Comparison of ENCODE assay signal across 19 cellular contexts in genomic region chr5:104198156-104198555, GRCh38.
DNase-seq lines count a peak whose midpoint lies in the region; ATAC-seq and TF ChIP-seq lines count a peak whose summit lies in the region.
"Had no signal": no experiment of that assay in that cellular context is flagged by ENCODE, and none has a peak within 500 bp of the region (broad histone marks: within the 10 kb centered on the region; RNA-seq: fewer than 3 reads in every experiment).

No MANE protein-coding gene starts in this region.

- no peak for TF ChIP-seq CTCF in epithelial cell of esophagus (IDR thresholded peaks at IDR 0.05; ENCODE audit: insufficient read depth, low read depth, low read length, missing control alignments)
- no peak for TF ChIP-seq CTCF in mucosa of descending colon (IDR thresholded peaks at IDR 0.05)

- H3K4me3 ChIP-seq in epithelial cell of esophagus (ENCODE audit: low read length) = no peak overlapping the region
- H3K4me3 ChIP-seq in mucosa of descending colon = no peak overlapping the region
- H3K4me3 ChIP-seq: A549; BLaER1 treated with 17β-estradiol and CSF1 and Interleukin-3, amounts not matched to agents 10 nM and 100 nM; GM23338 had no signal

- intact Hi-C loops in mucosa of descending colon (cut with DNase I, micrococcal nuclease) = no loop called here

- ATAC-seq in mucosa of descending colon = peak; percentile 53
- ATAC-seq in GM21390 (IDR thresholded peaks at IDR 0.05; ENCODE audit: unreplicated experiment) = no peak
- ATAC-seq: A549, GM23338, HCT116 had no signal

- H3K4me1 ChIP-seq in mucosa of descending colon (ENCODE audit: low read depth) = no peaks in the 10 kb centered on the region
- H3K4me1 ChIP-seq: A549; BE2C; BLaER1 treated with 17β-estradiol and CSF1 and Interleukin-3, amounts not matched to agents 10 nM and 100 nM had no signal

- H3K36me3 ChIP-seq in mucosa of descending colon (ENCODE audit: low read depth) = no peaks in the 10 kb centered on the region
- H3K36me3 ChIP-seq: BE2C; BLaER1 treated with 17β-estradiol and CSF1 and Interleukin-3, amounts not matched to agents 10 nM and 100 nM had no signal

- DNase-seq in NCI-H748 (lab: John Stamatoyannopoulos, UW; ENCODE audit: unreplicated experiment) (peak; percentile 15), NCI-H748 treated with DMSO at 0.1 percent for 48 hours (lab: John Stamatoyannopoulos, UW) (no peak), epithelial cell of esophagus (ENCODE audit: low read depth) (peak; percentile 11), mucosa of descending colon (no peak)
- no peak for DNase-seq in stimulated activated CD4-positive, alpha-beta T cell treated with anti-CD3 and anti-CD28 coated beads, Interleukin-4, amount 100 ng/mL, for 4 hours
- DNase-seq: 8988T; ACHN; AML-193; BE2C; CD4-positive, alpha-beta T cell; CD8-positive, alpha-beta memory T cell; DMS 273 treated with DMSO at 0.1 percent for 48 hours; DND-41; H9 had no signal

- H3K9me3 ChIP-seq in mucosa of descending colon = no peaks in the 10 kb centered on the region
- H3K9me3 ChIP-seq: A549; BE2C; BLaER1 treated with 17β-estradiol and CSF1 and Interleukin-3, amounts not matched to agents 10 nM and 100 nM had no signal

Comparison
In these comparisons a context has a peak if more than half of its experiments do, and no peak if none do; other contexts are left out.
1. DNase-seq: peak in NCI-H748 (single experiment) and epithelial cell of esophagus (single experiment); none in NCI-H748 treated with DMSO at 0.1 percent for 48 hours (single experiment), mucosa of descending colon (0 of 3) and stimulated activated CD4-positive, alpha-beta T cell treated with anti-CD3 and anti-CD28 coated beads, Interleukin-4, amount 100 ng/mL, for 4 hours (0 of 2).